Comparison of ENCODE assay signal across 8 cellular contexts in genomic region chr19:4638828-4639530, GRCh38. TPM values are rescaled to one million over a fixed set of nuclear protein-coding genes. Genes with fewer than 3 reads are reported as not detected.
A peak's percentile ranks its signal among the peaks of the same experiment; 100 is the strongest.
DNase-seq lines count a peak whose midpoint lies in the region; TF ChIP-seq lines count a peak whose summit lies in the region.

Gene TNFAIP8L1 (plus strand): TSS chr19:4639516. CDS start chr19:4651870, 12,354 bp downstream.

- TF ChIP-seq POLR2A in NB4 (IDR thresholded peaks at IDR 0.05; ENCODE audit: extremely low read depth, insufficient read length), result peak; percentile 4

- H3K27ac Mint-ChIP-seq in HFFc6, result peak within 1 kb of the TSS; percentile 85
- peak within 1 kb of the TSS; percentile 97 for H3K27ac Mint-ChIP-seq in activated naive CD4-positive, alpha-beta T cell treated with anti-CD3 and anti-CD28 coated beads, Interleukin-2, amount 10 ng/mL, durations not matched to agents 7 days and 5 days

- DNase-seq in GM03348 (ENCODE audit: low spot score), result peak; percentile 100
- DNase-seq in HFFc6, result peak; percentile 91
- DNase-seq in NB4 (ENCODE audit: low read depth), result peak; percentile 96
- DNase-seq in SK-N-MC (ENCODE audit: low read depth, low spot score), result peak; percentile 61
- peak; percentile 99 for DNase-seq in activated naive CD4-positive, alpha-beta T cell treated with anti-CD3 and anti-CD28 coated beads, Interleukin-2, amount 10 ng/mL, durations not matched to agents 7 days and 5 days
- DNase-seq in germinal center (ENCODE audit: low spot score), result peak; percentile 100
- peak; percentile 21 to 97 (median 84) for DNase-seq in nucleus accumbens (lab: John Stamatoyannopoulos, UW)
- DNase-seq in superior temporal gyrus (ENCODE audit: extremely low spot score), result peak; percentile 90

- TF ChIP-seq CTCF in HFFc6 (IDR thresholded peaks at IDR 0.05), result no peak
- no peak for TF ChIP-seq CTCF in NB4 (IDR thresholded peaks at IDR 0.05; ENCODE audit: low read depth, low read length)

- CTCF ChIA-PET in activated naive CD4-positive, alpha-beta T cell treated with anti-CD3 and anti-CD28 coated beads, Interleukin-2, amount 10 ng/mL, durations not matched to agents 7 days and 5 days (lab: Charles Lee), result interaction anchor here (0.6 to 3.3 kb wide), 2 partner anchors 71 to 161 kb away, joined by 3 to 61 read pairs; no protein-coding TSS in a partner anchor

- no peaks in the 10 kb centered on the region for H3K9me3 Mint-ChIP-seq in HFFc6
- no peaks in the 10 kb centered on the region for H3K9me3 Mint-ChIP-seq in activated naive CD4-positive, alpha-beta T cell treated with anti-CD3 and anti-CD28 coated beads, Interleukin-2, amount 10 ng/mL, durations not matched to agents 7 days and 5 days

- H3K9me3 ChIP-seq in SK-N-MC (ENCODE audit: low read depth, low read length), result no peaks in the 10 kb centered on the region

- H3K36me3 ChIP-seq in SK-N-MC (ENCODE audit: insufficient read depth, low read length), result no peaks in the 10 kb centered on the region

- peak within 1 kb of the TSS; percentile 95 for H3K4me3 Mint-ChIP-seq in HFFc6
- H3K4me3 Mint-ChIP-seq in activated naive CD4-positive, alpha-beta T cell treated with anti-CD3 and anti-CD28 coated beads, Interleukin-2, amount 10 ng/mL, durations not matched to agents 7 days and 5 days, result peak within 1 kb of the TSS; percentile 98

- H3K9ac ChIP-seq in SK-N-MC (ENCODE audit: insufficient read length), result peak within 1 kb of the TSS; percentile 86

- H3K36me3 Mint-ChIP-seq in HFFc6 (ENCODE audit: low read depth), result no peaks in the 10 kb centered on the region
- peaks cover 6% of the 10 kb centered on the region for H3K36me3 Mint-ChIP-seq in activated naive CD4-positive, alpha-beta T cell treated with anti-CD3 and anti-CD28 coated beads, Interleukin-2, amount 10 ng/mL, durations not matched to agents 7 days and 5 days

- H3K4me1 Mint-ChIP-seq in HFFc6 (ENCODE audit: low read depth), result peaks cover 24% of the 10 kb centered on the region
- H3K4me1 Mint-ChIP-seq in activated naive CD4-positive, alpha-beta T cell treated with anti-CD3 and anti-CD28 coated beads, Interleukin-2, amount 10 ng/mL, durations not matched to agents 7 days and 5 days, result peaks cover 51% of the 10 kb centered on the region

- H3K27me3 Mint-ChIP-seq in HFFc6 (ENCODE audit: insufficient read depth), result peaks cover 2% of the 10 kb centered on the region
- peaks cover 14% of the 10 kb centered on the region for H3K27me3 Mint-ChIP-seq in activated naive CD4-positive, alpha-beta T cell treated with anti-CD3 and anti-CD28 coated beads, Interleukin-2, amount 10 ng/mL, durations not matched to agents 7 days and 5 days

- peak within 1 kb of the TSS; percentile 71 for H3K4me3 ChIP-seq in NB4 (ENCODE audit: low read depth, low read length)
- peak within 1 kb of the TSS; percentile 98 for H3K4me3 ChIP-seq in SK-N-MC

- H3K27ac ChIP-seq in SK-N-MC, result peak within 1 kb of the TSS; percentile 77; the same call in 1 of the 2 replicates

RNA-seq across cellular contexts. Expression of gene TNFAIP8L1, which starts in this region (rescaled TPM):
- total RNA-seq in HFFc6 (2021; fragmentation: NEBNext Ultra II Directional; extraction: Animal tissue kit (Norgen Biotek cat#: 25700)), result 1 to 10 TPM; 4.5 to 8.2 (median 6.7) TPM

Comparison
In these comparisons a context has a peak if more than half of its experiments do, and no peak if none do; other contexts are left out.
1. Peak in every context shown above with its lines: DNase-seq, H3K4me3 ChIP-seq and H3K27ac ChIP-seq.